In genomic region chr4:101284546-101284945, GRCh38 we compare ENCODE assay signal across 18 cellular contexts.
DNase-seq lines count a peak whose midpoint lies in the region; ATAC-seq and TF ChIP-seq lines count a peak whose summit lies in the region.
"Had no signal": no experiment of that assay in that cellular context is flagged by ENCODE, and none has a peak within 500 bp of the region (broad histone marks: within the 10 kb centered on the region; RNA-seq: fewer than 3 reads in every experiment).

No MANE protein-coding gene starts in this region.

- H3K9me3 Mint-ChIP-seq in activated CD8-positive, alpha-beta T cell treated with anti-CD3 and anti-CD28 coated beads, Interleukin-2, amount 10 ng/mL, durations not matched to agents 7 days and 5 days (ENCODE audit: insufficient read depth), result peaks cover 4% of the 10 kb centered on the region

- ATAC-seq in HG03460 (IDR thresholded peaks at IDR 0.05; ENCODE audit: unreplicated experiment), result no peak
- no peak for ATAC-seq in activated CD8-positive, alpha-beta T cell treated with anti-CD3 and anti-CD28 coated beads, Interleukin-2, amount 10 ng/mL, durations not matched to agents 7 days and 5 days
- ATAC-seq: gastroesophageal sphincter, GM12878 had no signal

- DNase-seq in GM04504 (ENCODE audit: low read depth) (peak; percentile 9), adipocyte (ENCODE audit: low read depth) (peak; percentile 59), fibroblast of villous mesenchyme (ENCODE audit: low read depth) (peak; percentile 51), pulmonary artery endothelial cell (ENCODE audit: low read depth, low spot score) (peak; percentile 57), NCI-H2227 treated with DMSO at 0.1 percent for 48 hours (lab: John Stamatoyannopoulos, UW) (no peak), esophagus muscularis mucosa (ENCODE audit: extremely low spot score) (no peak)
- DNase-seq in activated CD8-positive, alpha-beta T cell treated with anti-CD3 and anti-CD28 coated beads, Interleukin-2, amount 10 ng/mL, durations not matched to agents 7 days and 5 days, result no peak
- DNase-seq: activated CD4-positive, alpha-beta T cell treated with anti-CD3 and anti-CD28 coated beads, Interleukin-2, amount 10 ng/mL, durations not matched to agents 7 days and 5 days; activated gamma-delta T cell; DMS 273 treated with DMSO at 0.1 percent for 48 hours; Karpas-422; nucleus accumbens had no signal

- no peaks in the 10 kb centered on the region for H3K9me3 ChIP-seq in adipocyte (ENCODE audit: control insufficient read depth, low read length)
- H3K9me3 ChIP-seq in esophagus muscularis mucosa, result no peaks in the 10 kb centered on the region
- H3K9me3 ChIP-seq: gastroesophageal sphincter had no signal

- no peak overlapping the region for H3K27ac ChIP-seq in esophagus muscularis mucosa (replicated peaks in 1 of 4)
- H3K27ac ChIP-seq: coronary artery, gastroesophageal sphincter, PC-9 had no signal

- H3K27me3 ChIP-seq in adipocyte (replicated peaks; ENCODE audit: control insufficient read depth, insufficient read depth, low read length) (no peaks in the 10 kb centered on the region), esophagus muscularis mucosa (no peaks in the 10 kb centered on the region)
- H3K27me3 ChIP-seq: gastroesophageal sphincter had no signal

- H3K4me1 ChIP-seq in adipocyte (ENCODE audit: control insufficient read depth, insufficient read depth, low read length) (peaks cover 42% of the 10 kb centered on the region), esophagus muscularis mucosa (peaks cover 28 to 59% (median 44%) of the 10 kb centered on the region in 4 donors)

- 68% methylated on average over 1 of the region's 1 CpG for WGBS in esophagus muscularis mucosa

- H3K4me3 Mint-ChIP-seq in activated CD8-positive, alpha-beta T cell treated with anti-CD3 and anti-CD28 coated beads, Interleukin-2, amount 10 ng/mL, durations not matched to agents 7 days and 5 days, result no peak overlapping the region
- H3K4me3 Mint-ChIP-seq: activated CD4-positive, alpha-beta T cell treated with anti-CD3 and anti-CD28 coated beads, Interleukin-2, amount 10 ng/mL, durations not matched to agents 7 days and 5 days; type B pancreatic cell had no signal

- CTCF ChIA-PET in activated CD8-positive, alpha-beta T cell treated with anti-CD3 and anti-CD28 coated beads, Interleukin-2, amount 10 ng/mL, durations not matched to agents 7 days and 5 days (lab: Charles Lee), result no interaction called here

- H3K4me3 ChIP-seq in adipocyte (ENCODE audit: low read length) (no peak overlapping the region), fibroblast of villous mesenchyme (ENCODE audit: low read depth, low read length) (no peak overlapping the region), esophagus muscularis mucosa (no peak overlapping the region)
- H3K4me3 ChIP-seq: coronary artery, gastroesophageal sphincter, GM12878, PC-9 had no signal

- intact Hi-C loops in esophagus muscularis mucosa (cut with DNase I), result no loop called here

- H3K36me3 Mint-ChIP-seq in activated CD8-positive, alpha-beta T cell treated with anti-CD3 and anti-CD28 coated beads, Interleukin-2, amount 10 ng/mL, durations not matched to agents 7 days and 5 days (ENCODE audit: low read depth), result peaks cover 8% of the 10 kb centered on the region

- TF ChIP-seq EP300 in esophagus muscularis mucosa (IDR thresholded peaks at IDR 0.05), result no peak

- no peak overlapping the region for H3K27ac Mint-ChIP-seq in activated CD8-positive, alpha-beta T cell treated with anti-CD3 and anti-CD28 coated beads, Interleukin-2, amount 10 ng/mL, durations not matched to agents 7 days and 5 days
- H3K27ac Mint-ChIP-seq: activated CD4-positive, alpha-beta T cell treated with anti-CD3 and anti-CD28 coated beads, Interleukin-2, amount 10 ng/mL, durations not matched to agents 7 days and 5 days; type B pancreatic cell had no signal

- TF ChIP-seq CTCF in fibroblast of villous mesenchyme (IDR thresholded peaks at IDR 0.05; ENCODE audit: insufficient read depth, low read depth, low read length) (no peak), esophagus muscularis mucosa (IDR thresholded peaks at IDR 0.05) (no peak)

- no peaks in the 10 kb centered on the region for H3K36me3 ChIP-seq in adipocyte (ENCODE audit: control insufficient read depth, insufficient read depth, low read length, severe bottlenecking)
- H3K36me3 ChIP-seq in esophagus muscularis mucosa, result no peaks in the 10 kb centered on the region
- H3K36me3 ChIP-seq: gastroesophageal sphincter had no signal

- POLR2A ChIA-PET in activated CD8-positive, alpha-beta T cell treated with anti-CD3 and anti-CD28 coated beads, Interleukin-2, amount 10 ng/mL, durations not matched to agents 7 days and 5 days (lab: Charles Lee), result no interaction called here

- H3K27me3 Mint-ChIP-seq in activated CD8-positive, alpha-beta T cell treated with anti-CD3 and anti-CD28 coated beads, Interleukin-2, amount 10 ng/mL, durations not matched to agents 7 days and 5 days (ENCODE audit: low read depth), result no peaks in the 10 kb centered on the region
- H3K27me3 Mint-ChIP-seq: activated CD4-positive, alpha-beta T cell treated with anti-CD3 and anti-CD28 coated beads, Interleukin-2, amount 10 ng/mL, durations not matched to agents 7 days and 5 days; type B pancreatic cell had no signal

- H3K4me1 Mint-ChIP-seq in activated CD8-positive, alpha-beta T cell treated with anti-CD3 and anti-CD28 coated beads, Interleukin-2, amount 10 ng/mL, durations not matched to agents 7 days and 5 days (ENCODE audit: low read depth), result peaks cover 31% of the 10 kb centered on the region

- TF ChIP-seq POLR2A in esophagus muscularis mucosa (IDR thresholded peaks at IDR 0.05; ENCODE audit: low read depth), result no peak

- no peak overlapping the region for H3K9ac ChIP-seq in adipocyte (ENCODE audit: low read length)

Comparison
In these comparisons a context has a peak if more than half of its experiments do, and no peak if none do; other contexts are left out.
1. DNase-seq: peak in GM04504 (single experiment), adipocyte (single experiment), fibroblast of villous mesenchyme (single experiment) and pulmonary artery endothelial cell (single experiment); none in NCI-H2227 treated with DMSO at 0.1 percent for 48 hours (single experiment), esophagus muscularis mucosa (single experiment) and activated CD8-positive, alpha-beta T cell treated with anti-CD3 and anti-CD28 coated beads, Interleukin-2, amount 10 ng/mL, durations not matched to agents 7 days and 5 days (single experiment).